Comparison of ENCODE assay signal across 33 cellular contexts in the genomic region with DNA sequence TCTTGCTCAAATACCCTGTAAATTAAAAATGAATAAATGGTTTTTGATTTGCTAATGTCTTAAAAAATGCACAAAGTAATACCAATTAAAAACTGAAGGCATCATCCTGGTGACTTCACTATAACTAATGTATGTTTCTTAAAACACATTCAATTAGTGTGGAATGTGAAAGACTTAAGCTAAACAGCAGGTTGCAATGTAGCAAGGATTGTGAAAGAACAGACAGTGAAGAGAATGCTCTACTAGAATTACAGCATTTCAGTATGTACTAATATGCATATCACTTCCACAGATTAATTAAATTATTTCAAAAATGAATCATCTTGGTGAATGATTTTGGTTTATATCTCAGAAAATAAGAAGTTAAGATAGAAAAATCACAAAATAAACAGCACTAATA. TPM values are rescaled to one million over a fixed set of nuclear protein-coding genes. Genes with fewer than 3 reads are reported as not detected.
"Had no signal": no experiment of that assay in that cellular context is flagged by ENCODE, and none has a peak within 500 bp of the region (broad histone marks: within the 10 kb centered on the region; RNA-seq: fewer than 3 reads in every experiment).

No MANE protein-coding gene starts in this region.

- H3K27me3 Mint-ChIP-seq: activated CD4-positive, alpha-beta T cell treated with anti-CD3 and anti-CD28 coated beads, Interleukin-2, amount 10 ng/mL, durations not matched to agents 24 days and 14 days; activated CD8-positive, alpha-beta T cell treated with anti-CD3 and anti-CD28 coated beads for 36 hours; activated naive CD8-positive, alpha-beta T cell treated with anti-CD3 and anti-CD28 coated beads for 36 hours; activated T-helper 17 cell treated with anti-CD3 and anti-CD28 coated beads, Interleukin-2, amount 50 U/mL, for 72 hours had no signal

- H3K9ac ChIP-seq: SK-N-SH had no signal

- H3K36me3 ChIP-seq: breast epithelium, Peyer's patch had no signal

- H3K27ac Mint-ChIP-seq: activated CD4-positive, alpha-beta T cell treated with anti-CD3 and anti-CD28 coated beads, Interleukin-2, amount 10 ng/mL, durations not matched to agents 24 days and 14 days; activated CD8-positive, alpha-beta T cell treated with anti-CD3 and anti-CD28 coated beads for 36 hours; activated naive CD8-positive, alpha-beta T cell treated with anti-CD3 and anti-CD28 coated beads for 36 hours; activated T-cell treated with anti-CD3 and anti-CD28 coated beads, Interleukin-2, amount 50 U/mL, for 72 hours; activated T-helper 17 cell treated with anti-CD3 and anti-CD28 coated beads, Interleukin-2, amount 50 U/mL, for 72 hours; T-helper 1 cell treated with Interleukin-12 subunit alpha and Interleukin-12 subunit beta and Interleukin-4 antibody, amounts not matched to agents 30 μg/mL and 1 μg/mL, for 36 hours; T-helper 2 cell treated with Interferon-gamma antibody and Interleukin-4, amounts not matched to agents 5 μg/mL and 100 μg/mL, for 36 hours had no signal

- H3K4me3 Mint-ChIP-seq: activated CD4-positive, alpha-beta T cell treated with anti-CD3 and anti-CD28 coated beads, Interleukin-2, amount 10 ng/mL, durations not matched to agents 24 days and 14 days; activated CD8-positive, alpha-beta T cell treated with anti-CD3 and anti-CD28 coated beads for 36 hours; activated naive CD8-positive, alpha-beta T cell treated with anti-CD3 and anti-CD28 coated beads for 36 hours; activated T-cell treated with anti-CD3 and anti-CD28 coated beads, Interleukin-2, amount 50 U/mL, for 72 hours; activated T-helper 17 cell treated with anti-CD3 and anti-CD28 coated beads, Interleukin-2, amount 50 U/mL, for 72 hours; T-helper 1 cell treated with Interleukin-12 subunit alpha and Interleukin-12 subunit beta and Interleukin-4 antibody, amounts not matched to agents 30 μg/mL and 1 μg/mL, for 36 hours; T-helper 2 cell treated with Interferon-gamma antibody and Interleukin-4, amounts not matched to agents 5 μg/mL and 100 μg/mL, for 36 hours had no signal

- H3K9me3 Mint-ChIP-seq: activated CD8-positive, alpha-beta T cell treated with anti-CD3 and anti-CD28 coated beads for 36 hours; activated naive CD8-positive, alpha-beta T cell treated with anti-CD3 and anti-CD28 coated beads for 36 hours; activated T-cell treated with anti-CD3 and anti-CD28 coated beads, Interleukin-2, amount 50 U/mL, for 72 hours; activated T-helper 17 cell treated with anti-CD3 and anti-CD28 coated beads, Interleukin-2, amount 50 U/mL, for 72 hours; T-helper 1 cell treated with Interleukin-12 subunit alpha and Interleukin-12 subunit beta and Interleukin-4 antibody, amounts not matched to agents 30 μg/mL and 1 μg/mL, for 36 hours; T-helper 2 cell treated with Interferon-gamma antibody and Interleukin-4, amounts not matched to agents 5 μg/mL and 100 μg/mL, for 36 hours had no signal

- H3K4me3 ChIP-seq: body of pancreas, breast epithelium, MG63, Peyer's patch, SJSA1 had no signal

- H3K9me3 ChIP-seq: body of pancreas, breast epithelium, MG63, Peyer's patch, SJSA1, SK-N-SH had no signal

- FAIRE-seq: astrocyte had no signal

- H3K27ac ChIP-seq: body of pancreas, breast epithelium, Peyer's patch, SJSA1 had no signal

- H3K4me1 ChIP-seq: body of pancreas, breast epithelium, Peyer's patch had no signal

- H3K4me2 ChIP-seq: SK-N-SH had no signal

- ATAC-seq: activated CD8-positive, alpha-beta T cell treated with anti-CD3 and anti-CD28 coated beads for 36 hours; activated T-cell treated with anti-CD3 and anti-CD28 coated beads, Interleukin-2, amount 50 U/mL, for 72 hours; activated T-helper 17 cell treated with anti-CD3 and anti-CD28 coated beads, Interleukin-2, amount 50 U/mL, for 72 hours; body of pancreas; PC-3 had no signal

- DNase-seq: activated CD4-positive, alpha-beta T cell treated with anti-CD3 and anti-CD28 coated beads, Interleukin-2, amount 10 ng/mL, durations not matched to agents 24 days and 14 days; activated CD4-positive, alpha-beta T cell treated with anti-CD3 and anti-CD28 coated beads, Interleukin-2, amount 50 U/mL, for 4 hours; activated CD8-positive, alpha-beta T cell treated with anti-CD3 and anti-CD28 coated beads for 36 hours; activated effector memory CD4-positive, alpha-beta T cell treated with anti-CD3 and anti-CD28 coated beads, Interleukin-2, amount 50 U/mL, for 16 hours; activated naive CD4-positive, alpha-beta T cell; activated naive CD4-positive, alpha-beta T cell treated with anti-CD3 and anti-CD28 coated beads, Interleukin-2, amount 50 U/mL, for 16 hours; activated naive CD8-positive, alpha-beta T cell treated with anti-CD3 and anti-CD28 coated beads for 36 hours; activated T-cell treated with anti-CD3 and anti-CD28 coated beads, Interleukin-2, amount 50 U/mL, for 1 hour; activated T-cell treated with anti-CD3 and anti-CD28 coated beads, Interleukin-2, amount 50 U/mL, for 72 hours; body of pancreas; MG63; NCI-H1048; NCI-H1105 treated with DMSO at 0.1 percent for 48 hours; NCI-H1436; NCI-H1694; NCI-H1930; NCI-H2081 treated with DMSO at 0.1 percent for 48 hours; NCI-H226; NCI-H524 treated with DMSO at 0.1 percent for 48 hours; NCI-H748 treated with DMSO at 0.1 percent for 48 hours; NK-92 treated with Interleukin-12 subunit alpha and Interleukin-12 subunit beta, amount 100 ng/mL, for 24 hours; PC-3; Peyer's patch; RPMI8226; SHP77 treated with DMSO at 0.1 percent for 48 hours; SK-N-SH had no signal

- H3K27me3 ChIP-seq: body of pancreas, breast epithelium, MG63, Peyer's patch, SJSA1 had no signal

RNA-seq across cellular contexts. Expression of a gene that starts 56.4 kb away (rescaled TPM):
- total RNA-seq: activated CD4-positive, alpha-beta T cell treated with anti-CD3 and anti-CD28 coated beads, Interleukin-2, amount 10 ng/mL, durations not matched to agents 24 days and 14 days; activated CD8-positive, alpha-beta memory T cell treated with anti-CD3 and anti-CD28 coated beads for 36 hours; activated CD8-positive, alpha-beta T cell treated with anti-CD3 and anti-CD28 coated beads for 36 hours; activated naive CD8-positive, alpha-beta T cell treated with anti-CD3 and anti-CD28 coated beads for 36 hours; activated T-cell treated with anti-CD3 and anti-CD28 coated beads, Interleukin-2, amount 50 U/mL, for 72 hours; body of pancreas; breast epithelium had no signal
- polyA plus RNA-seq: SK-N-SH had no signal
